ENCODE assay signal across 24 cellular contexts in genomic region chr1:107434379-107434728, GRCh38.
DNase-seq lines count a peak whose midpoint lies in the region; ATAC-seq and TF ChIP-seq lines count a peak whose summit lies in the region.
"Had no signal": no experiment of that assay in that cellular context is flagged by ENCODE, and none has a peak within 500 bp of the region (broad histone marks: within the 10 kb centered on the region; RNA-seq: fewer than 3 reads in every experiment).

No MANE protein-coding gene starts in this region.

- peak overlapping the region; percentile 6; the same call in 1 of the 2 replicates for H3K9ac ChIP-seq in OCI-LY3 (ENCODE audit: low read length)
- H3K9ac ChIP-seq in SK-N-SH: no peak overlapping the region

- H3K79me2 ChIP-seq in OCI-LY3 (ENCODE audit: low read length): no peaks in the 10 kb centered on the region
- no peaks in the 10 kb centered on the region for H3K79me2 ChIP-seq in SK-N-SH (ENCODE audit: insufficient read depth)

- H3F3A ChIP-seq in SK-N-SH (replicated peaks; ENCODE audit: insufficient read depth): no peaks in the 10 kb centered on the region

- H3K27ac ChIP-seq in OCI-LY3 (ENCODE audit: low read length) (peak overlapping the region; percentile 54), SK-N-SH (ENCODE audit: low read depth in 2 of 2, low read length in 1 of 2) (no peak overlapping the region)
- H3K27ac ChIP-seq: esophagus muscularis mucosa, left lung, transverse colon, VCaP had no signal

- H3K9me3 ChIP-seq in OCI-LY3 (ENCODE audit: insufficient read depth, low read length): no peaks in the 10 kb centered on the region
- no peaks in the 10 kb centered on the region for H3K9me3 ChIP-seq in SK-N-SH
- H3K9me3 ChIP-seq: BE2C, esophagus muscularis mucosa, HAP-1, left lung, transverse colon had no signal

- CTCF ChIA-PET in SK-N-SH (lab: Yijun Ruan, JAX): no interaction called here

- peak; percentile 47 for DNase-seq in NCI-H82 (lab: John Stamatoyannopoulos, UW)
- no peak for DNase-seq in NCI-H82 treated with DMSO at 0.1 percent for 48 hours (lab: John Stamatoyannopoulos, UW; ENCODE audit: unreplicated experiment)
- DNase-seq in SK-N-SH: no peak
- DNase-seq in cerebellum (ENCODE audit: low spot score): no peak
- DNase-seq: activated CD4-positive, alpha-beta T cell treated with anti-CD3 and anti-CD28 coated beads, Interleukin-2, amount 10 ng/mL, durations not matched to agents 24 days and 14 days; activated naive CD4-positive, alpha-beta T cell; activated T-cell treated with anti-CD3 and anti-CD28 coated beads, Interleukin-2, amount 50 U/mL, for 48 hours; BE2C; cortex of kidney; DMS79; endodermal cell; hippocampal formation; IMR-90; left lung; NCI-H510A; nucleus accumbens had no signal

- H3K36me3 ChIP-seq in OCI-LY3 (replicated peaks; ENCODE audit: low read depth, low read length) (no peaks in the 10 kb centered on the region), SK-N-SH (replicated peaks in 1 of 2; ENCODE audit: control insufficient read depth in 1 of 2, insufficient read depth in 2 of 2, low read length in 1 of 2) (no peaks in the 10 kb centered on the region)
- H3K36me3 ChIP-seq: BE2C, esophagus muscularis mucosa, HAP-1, left lung, transverse colon had no signal

- H3K4me2 ChIP-seq in OCI-LY3 (ENCODE audit: low read length) (peak overlapping the region; percentile 53), SK-N-SH (no peak overlapping the region)

- no peak for TF ChIP-seq CTCF in OCI-LY3 (IDR thresholded peaks at IDR 0.05; ENCODE audit: low read depth, low read length)
- no peak for TF ChIP-seq CTCF in SK-N-SH (IDR thresholded peaks at IDR 0.05)

- H4K20me1 ChIP-seq in OCI-LY3 (ENCODE audit: insufficient read depth, low read length): no peaks in the 10 kb centered on the region
- H4K20me1 ChIP-seq in SK-N-SH (ENCODE audit: insufficient read depth): no peaks in the 10 kb centered on the region

- no peak for TF ChIP-seq EP300 in SK-N-SH (IDR thresholded peaks at IDR 0.05; ENCODE audit: borderline replicate concordance in 1 of 2, low read depth in 1 of 2, low read length in 1 of 2)

- no peaks in the 10 kb centered on the region for H3K9me2 ChIP-seq in SK-N-SH

- TF ChIP-seq RAD21 in SK-N-SH (IDR thresholded peaks at IDR 0.05; ENCODE audit: low read length): no peak

- POLR2A ChIA-PET in SK-N-SH (lab: Yijun Ruan, JAX): no interaction called here

- H2AFZ ChIP-seq in OCI-LY3 (ENCODE audit: low read depth, low read length) (no peak overlapping the region), SK-N-SH (ENCODE audit: low read depth) (no peak overlapping the region)

- H3K27me3 ChIP-seq in OCI-LY3 (ENCODE audit: low read depth, low read length) (no peaks in the 10 kb centered on the region), SK-N-SH (ENCODE audit: insufficient read depth) (no peaks in the 10 kb centered on the region)
- H3K27me3 ChIP-seq: BE2C, esophagus muscularis mucosa, transverse colon had no signal

- ATAC-seq in GM21825 (IDR thresholded peaks at IDR 0.05; ENCODE audit: unreplicated experiment) (peak; percentile 40), GM21619 (IDR thresholded peaks at IDR 0.05; ENCODE audit: unreplicated experiment) (no peak), GM19324 (IDR thresholded peaks at IDR 0.05; ENCODE audit: low FRiP score, unreplicated experiment) (no peak)
- ATAC-seq: left lung had no signal

- peak overlapping the region; percentile 14 for H3K4me3 ChIP-seq in OCI-LY3 (ENCODE audit: low read length)
- no peak overlapping the region for H3K4me3 ChIP-seq in SK-N-SH (ENCODE audit: low read depth in 2 of 2, low read length in 1 of 2)
- H3K4me3 ChIP-seq: esophagus muscularis mucosa, HAP-1, left lung, transverse colon had no signal

- peaks cover 42% of the 10 kb centered on the region for H3K4me1 ChIP-seq in OCI-LY3 (ENCODE audit: low read length)
- H3K4me1 ChIP-seq in SK-N-SH (ENCODE audit: control insufficient read depth in 1 of 2, insufficient read depth in 2 of 2, low read depth in 1 of 2, low read length in 1 of 2): no peaks in the 10 kb centered on the region; a peak in 1 of 4 replicates
- H3K4me1 ChIP-seq: HAP-1, left lung had no signal

TF ChIP-seq in SK-N-SH, 30 proteins besides CTCF, POLR2A, EP300 and RAD21:
- TF ChIP-seq NFIC (IDR thresholded peaks at IDR 0.05; ENCODE audit: borderline replicate concordance) (no peak), NRF1 (IDR thresholded peaks at IDR 0.05; ENCODE audit: low read depth, low read length) (no peak), TEAD4 (IDR thresholded peaks at IDR 0.05; ENCODE audit: borderline replicate concordance, insufficient read depth) (no peak), IRF3 (IDR thresholded peaks at IDR 0.05; ENCODE audit: low read depth, low read length) (no peak), EZH2phosphoT487 (IDR thresholded peaks at IDR 0.05; ENCODE audit: borderline replicate concordance, low read depth) (no peak), FOXM1 (IDR thresholded peaks at IDR 0.05; ENCODE audit: low read depth) (no peak)
